Comparison of ENCODE assay signal across 12 cellular contexts in genomic region chr11:61026121-61027031, GRCh38. TPM values are rescaled to one million over a fixed set of nuclear protein-coding genes. Genes with fewer than 3 reads are reported as not detected.
A peak's percentile ranks its signal among the peaks of the same experiment; 100 is the strongest.
DNase-seq lines count a peak whose midpoint lies in the region; ATAC-seq, FAIRE-seq and TF ChIP-seq lines count a peak whose summit lies in the region.
"Had no signal": no experiment of that assay in that cellular context is flagged by ENCODE, and none has a peak within 500 bp of the region (broad histone marks: within the 10 kb centered on the region; RNA-seq: fewer than 3 reads in every experiment).

No MANE protein-coding gene starts in this region.

- H3K9me3 Mint-ChIP-seq in stimulated activated naive B cell treated with anti-CD40 and anti-IgM and Interleukin-4, amounts not matched to agents 10 μg/mL and 1 μg/mL and 100 μg/mL, for 72 hours = no peaks in the 10 kb centered on the region
- H3K9me3 Mint-ChIP-seq: nephron had no signal

- CTCF ChIA-PET in GM12878 (lab: Yijun Ruan, JAX) = interaction anchor here (0.9 to 1.8 kb wide), 2 partner anchors 17 to 103 kb away, joined by 4 read pairs; no protein-coding TSS in a partner anchor

- H3K4me1 ChIP-seq in GM12878 (ENCODE audit: control insufficient read depth, insufficient read depth, low read length) = peaks cover 45% of the 10 kb centered on the region
- H3K4me1 ChIP-seq: A549 had no signal

- peaks cover 0 to 1% of the 10 kb centered on the region in 2 experiments; a peak in 1 of 4 replicates for H3K36me3 ChIP-seq in GM12878 (ENCODE audit: control insufficient read depth in 2 of 2, insufficient read depth in 2 of 2, low read length in 1 of 2)

- no TSS peak for BruUV-seq in GM12878 (replicated peaks; lab: Mats Ljungman, UMichigan)

- H3K4me1 Mint-ChIP-seq in stimulated activated naive B cell treated with anti-CD40 and anti-IgM and Interleukin-4, amounts not matched to agents 10 μg/mL and 1 μg/mL and 100 μg/mL, for 72 hours = peaks cover 64 to 90% of the 10 kb centered on the region in 2 donors

- TF ChIP-seq EP300 in GM12878 (IDR thresholded peaks at IDR 0.05; ENCODE audit: borderline replicate concordance in 1 of 2, control insufficient read depth in 1 of 2, low read depth in 2 of 2, low read length in 2 of 2) = no peak

- no peaks in the 10 kb centered on the region for H3K9me3 ChIP-seq in GM12878 (replicated peaks; ENCODE audit: control insufficient read depth, insufficient read depth, low read length)
- H3K9me3 ChIP-seq: A549 had no signal

- no peak overlapping the region for H3K9ac ChIP-seq in GM12878 (ENCODE audit: control insufficient read depth, insufficient read depth, low read length)

- no peaks in the 10 kb centered on the region for H3K79me2 ChIP-seq in GM12878 (ENCODE audit: control insufficient read depth, insufficient read depth, low read length)

- peak; percentile 61 for DNase-seq in SIG-M5 treated with dmso at 0.1 percent for 504 hours (lab: John Stamatoyannopoulos, UW; ENCODE audit: unreplicated experiment)
- no peak for DNase-seq in SIG-M5 (lab: John Stamatoyannopoulos, UW)
- DNase-seq in T-helper 2 cell = peak in 3 of 5 experiments; percentile 51 to 87 (median 74)
- DNase-seq in GM12878 (ENCODE audit: low read depth, low spot score) = no peak
- no peak for DNase-seq in stimulated activated naive B cell treated with anti-CD40 and anti-IgM and Interleukin-4, amounts not matched to agents 10 μg/mL and 1 μg/mL and 100 μg/mL, for 72 hours
- DNase-seq: NCI-H1694 treated with DMSO at 0.1 percent for 48 hours had no signal

- H3K4me3 Mint-ChIP-seq in stimulated activated naive B cell treated with anti-CD40 and anti-IgM and Interleukin-4, amounts not matched to agents 10 μg/mL and 1 μg/mL and 100 μg/mL, for 72 hours = peak overlapping the region; percentile 46 to 54
- H3K4me3 Mint-ChIP-seq: nephron had no signal

- SMC1A ChIA-PET in GM12878 (lab: Charles Lee; ENCODE audit: uncharacterized antibody, unreplicated experiment) = interaction anchor here (0.9 kb wide), 1 partner anchor 58 kb away, joined by 3 read pairs; no protein-coding TSS in a partner anchor

- no peaks in the 10 kb centered on the region for H3K27me3 ChIP-seq in GM12878 (replicated peaks in 1 of 2; ENCODE audit: control insufficient read depth in 2 of 2, insufficient read depth in 2 of 2, low read length in 1 of 2)

- no peaks in the 10 kb centered on the region for H4K20me1 ChIP-seq in GM12878 (ENCODE audit: control insufficient read depth, insufficient read depth)

- WGBS in GM12878 (ENCODE audit: insufficient coverage, insufficient replicate concordance, low lambda C conversion rate, missing lambda C conversion rate) = 50% methylated on average over 21 of the region's 28 CpGs

- RAD21 ChIA-PET in GM12878 (lab: Charles Lee; ENCODE audit: unreplicated experiment) = no interaction called here

- H3K27ac ChIP-seq in GM12878 (ENCODE audit: control insufficient read depth, insufficient read depth) = no peak overlapping the region
- H3K27ac ChIP-seq: A549, VCaP had no signal

- in situ Hi-C loops in GM12878 (cut with MboI) = no loop called here

- intact Hi-C loops in GM12878 (cut with micrococcal nuclease; ENCODE audit: unreplicated experiment) = no loop called here

- no peak for TF ChIP-seq CTCF in GM12878 (IDR thresholded peaks at IDR 0.05 in 2 of 3, conservative IDR thresholded peaks at IDR 0.05 in 1 of 3; ENCODE audit: control insufficient read depth in 2 of 3, extremely low read depth in 1 of 3, insufficient read depth in 1 of 3, low read depth in 3 of 3, low read length in 3 of 3)

- POLR2A ChIA-PET in GM12878 (lab: Charles Lee) = no interaction called here

- H3K27ac Mint-ChIP-seq in stimulated activated naive B cell treated with anti-CD40 and anti-IgM and Interleukin-4, amounts not matched to agents 10 μg/mL and 1 μg/mL and 100 μg/mL, for 72 hours = peak overlapping the region; percentile 85
- H3K27ac Mint-ChIP-seq: nephron had no signal

- FAIRE-seq in GM12878 (lab: Jason Lieb, UNC) = no peak
- FAIRE-seq: A549 had no signal

- TF ChIP-seq POLR2A in GM12878 (IDR thresholded peaks at IDR 0.05; ENCODE audit: low read depth, low read length) = no peak

- peaks cover 24 to 65% of the 10 kb centered on the region in 2 donors for H3K36me3 Mint-ChIP-seq in stimulated activated naive B cell treated with anti-CD40 and anti-IgM and Interleukin-4, amounts not matched to agents 10 μg/mL and 1 μg/mL and 100 μg/mL, for 72 hours

- H3K4me3 ChIP-seq in GM12878 = no peak overlapping the region
- H3K4me3 ChIP-seq: A549 had no signal

- no peak for TF ChIP-seq RAD21 in GM12878 (IDR thresholded peaks at IDR 0.05; ENCODE audit: insufficient read depth, low read depth, low read length)

- no peak for ATAC-seq in GM12878
- ATAC-seq in stimulated activated naive B cell treated with anti-CD40 and anti-IgM and Interleukin-4, amounts not matched to agents 10 μg/mL and 1 μg/mL and 100 μg/mL, for 72 hours (replicated peaks) = peak; percentile 15 to 20
- ATAC-seq in HG03196 (IDR thresholded peaks at IDR 0.05; ENCODE audit: unreplicated experiment) = no peak
- no peak for ATAC-seq in GM21619 (IDR thresholded peaks at IDR 0.05; ENCODE audit: unreplicated experiment)
- ATAC-seq in GM18502 (IDR thresholded peaks at IDR 0.05; ENCODE audit: poor library complexity, unreplicated experiment) = no peak

- H3K27me3 Mint-ChIP-seq in stimulated activated naive B cell treated with anti-CD40 and anti-IgM and Interleukin-4, amounts not matched to agents 10 μg/mL and 1 μg/mL and 100 μg/mL, for 72 hours = no peaks in the 10 kb centered on the region

- no peak overlapping the region; the same call in 1 of the 2 replicates for H2AFZ ChIP-seq in GM12878 (ENCODE audit: control insufficient read depth, low read depth, low read length)

- no peak overlapping the region for H3K4me2 ChIP-seq in GM12878 (ENCODE audit: control insufficient read depth, insufficient read depth)
- H3K4me2 ChIP-seq: A549 had no signal

TF ChIP-seq in GM12878, 131 proteins besides CTCF, POLR2A, EP300 and RAD21 (continues in another document):
- TF ChIP-seq RUNX3 (IDR thresholded peaks at IDR 0.05; ENCODE audit: low read length) (0 out of 2 replicates have a peak, but pooled peaks have one; percentile 7), MEF2A (IDR thresholded peaks at IDR 0.05; ENCODE audit: insufficient read depth, low read depth, low read length) (0 out of 2 replicates have a peak, but pooled peaks have one; percentile 58), RBBP5 (conservative IDR thresholded peaks at IDR 0.05) (no peak), KDM1A (IDR thresholded peaks at IDR 0.05; ENCODE audit: borderline replicate concordance) (no peak), POU2F2 (IDR thresholded peaks at IDR 0.05; ENCODE audit: borderline replicate concordance, low read depth, low read length) (no peak), ZNF274 (IDR thresholded peaks at IDR 0.05; ENCODE audit: insufficient read depth, insufficient read length) (no peak), SPI1 (IDR thresholded peaks at IDR 0.05; ENCODE audit: borderline replicate concordance, insufficient read depth, low read depth, low read length) (peak; percentile 17; the same call in 1 of the 2 replicates), MEF2B (IDR thresholded peaks at IDR 0.05; ENCODE audit: partially characterized antibody, poor library complexity, severe bottlenecking) (peak; percentile 40), REST (IDR thresholded peaks at IDR 0.05; ENCODE audit: low read depth, low read length) (no peak)

RNA-seq across cellular contexts. Expression of gene CD6, which starts 54.9 kb away (rescaled TPM):
- total RNA-seq in GM12878 (2013; cell fraction: nucleolus; rRNA removed) = 0.61 and 2.5 TPM in 2 replicates
- total RNA-seq in GM12878 (2014; rRNA removed) = 6.4 and 7.3 TPM in 2 replicates
- 3.1 and 3.3 TPM in 2 replicates for total RNA-seq in GM12878 (2014; rRNA removed; fragmentation: Illumina TruSeq; extraction: Trizol)
- 11.2 and 17.6 TPM in 2 replicates for total RNA-seq in GM12878 (2021)
- 0.34 TPM for polyA plus RNA-seq in GM12878 (2011; ENCODE audit: low read depth)
- 0.37 and 0.45 TPM in 2 replicates for polyA plus RNA-seq in GM12878 (2011; rRNA removed)
- 0.60 and 0.67 TPM in 2 replicates for polyA plus RNA-seq in GM12878 (2011; cell fraction: cytosol; rRNA removed)
- polyA plus RNA-seq in GM12878 (2011; cell fraction: nucleus; rRNA removed) = 2.1 and 2.6 TPM in 2 replicates
- 1.4 and 1.7 TPM in 2 replicates for polyA plus RNA-seq in GM12878 (2012)
- polyA plus RNA-seq in GM12878 (2014; fragmentation: Illumina TruSeq; extraction: Trizol) = 5.1 and 6.6 TPM in 2 replicates
- polyA plus RNA-seq in GM12878 (2014; fragmentation: Nextera tagmentation; extraction: Ambion mirVana) = 1 to 10 TPM in 1 of 2 experiments, under 1 TPM in 1; 0.93 to 1.8 TPM
- polyA plus RNA-seq in GM12878 (2014; rRNA removed) = 5.9 and 6.8 TPM in 2 replicates
- polyA plus RNA-seq in GM12878 (2016; fragmentation: Nextera tagmentation; extraction: Ambion mirVana) = 1 to 10 TPM; 6.8 to 7.2 TPM
- 0.15 and 0.41 TPM in 2 replicates for polyA minus RNA-seq in GM12878 (2011; rRNA and poly(A)+ RNA removed)
- polyA minus RNA-seq in GM12878 (2011; cell fraction: cytosol; rRNA and poly(A)+ RNA removed) = 0.40 and 0.73 TPM in 2 replicates
- 0.48 and 0.96 TPM in 2 replicates for polyA minus RNA-seq in GM12878 (2011; cell fraction: nucleus; rRNA and poly(A)+ RNA removed)

Comparison
In these comparisons a context has a peak if more than half of its experiments do, and no peak if none do; other contexts are left out.
1. DNase-seq: peak in SIG-M5 treated with dmso at 0.1 percent for 504 hours (single experiment) and T-helper 2 cell (3 of 5); none in SIG-M5 (single experiment), GM12878 (single experiment) and stimulated activated naive B cell treated with anti-CD40 and anti-IgM and Interleukin-4, amounts not matched to agents 10 μg/mL and 1 μg/mL and 100 μg/mL, for 72 hours (single experiment).
2. ATAC-seq: peak in stimulated activated naive B cell treated with anti-CD40 and anti-IgM and Interleukin-4, amounts not matched to agents 10 μg/mL and 1 μg/mL and 100 μg/mL, for 72 hours (2 of 2); none in GM12878 (single experiment), HG03196 (single experiment), GM21619 (single experiment) and GM18502 (single experiment).